ENCODE assay signal across 13 cellular contexts in the genomic region with DNA sequence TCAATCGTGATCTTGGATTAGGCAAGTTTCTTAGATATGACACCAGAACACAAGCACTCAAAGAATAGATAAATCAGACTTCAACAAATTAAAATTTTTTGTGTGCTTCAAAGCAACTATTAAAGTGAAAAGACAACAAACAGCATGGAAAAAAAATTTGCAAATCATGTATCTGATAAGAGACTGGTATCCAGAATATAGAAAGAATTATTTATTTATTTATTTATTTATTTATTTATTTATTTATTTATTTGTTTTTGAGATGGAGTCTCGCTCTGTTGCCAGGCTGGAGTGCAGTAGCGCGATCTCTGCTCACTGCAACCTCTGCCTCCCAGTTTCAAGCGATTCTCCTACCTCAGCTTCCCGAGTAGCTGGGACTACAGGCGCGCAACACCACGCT. TPM values are rescaled to one million over a fixed set of nuclear protein-coding genes. Genes with fewer than 3 reads are reported as not detected.
DNase-seq lines count a peak whose midpoint lies in the region; ATAC-seq, FAIRE-seq and TF ChIP-seq lines count a peak whose summit lies in the region.
"Not testable (repeated sequence)": the region's sequence is repeated elsewhere in the genome, so short reads cannot be mapped to it uniquely, and the experiment has no call there.
"Had no signal": no experiment of that assay in that cellular context is flagged by ENCODE, and none has a peak within 500 bp of the region (broad histone marks: within the 10 kb centered on the region; RNA-seq: fewer than 3 reads in every experiment).

No MANE protein-coding gene starts in this region.

- not testable (repeated sequence) for H4K20me1 ChIP-seq in BLaER1; BLaER1 treated with 17β-estradiol and CSF1 and Interleukin-3, amounts not matched to agents 10 nM and 100 nM; K562 (replicated peaks; ENCODE audit: control insufficient read depth, insufficient read depth, low read length)

- not testable (repeated sequence) for H2AFZ ChIP-seq in K562 (ENCODE audit: low read depth, low read length)

- H3K9ac ChIP-seq in BLaER1; K562 (ENCODE audit: insufficient read depth in 1 of 2, low read depth in 2 of 2, low read length in 2 of 2): not testable (repeated sequence)
- H3K9ac ChIP-seq in BLaER1 treated with 17β-estradiol and CSF1 and Interleukin-3, amounts not matched to agents 10 nM and 100 nM, result peak overlapping the region in 5 of 11 experiments; percentile 17 to 53 (median 39); a peak in 6 of 22 replicates

- intact Hi-C loops in K562 (cut with micrococcal nuclease), result not testable (repeated sequence)

- H3K9me3 ChIP-seq in A549; BLaER1; BLaER1 treated with 17β-estradiol and CSF1 and Interleukin-3, amounts not matched to agents 10 nM and 100 nM (replicated peaks in 1 of 11); HEK293 (ENCODE audit: control insufficient read depth, insufficient read depth, low read depth, low read length); K562 (replicated peaks; ENCODE audit: control insufficient read depth, insufficient read depth, low read depth, low read length): not testable (repeated sequence)

- not testable (repeated sequence) for H3K27ac ChIP-seq in A549; HEK293 (ENCODE audit: extremely low read depth, low read depth, low read length); K562 (ENCODE audit: extremely low read depth, low read depth, low read length)
- H3K27ac ChIP-seq in BLaER1, result peak overlapping the region; percentile 60; the same call in 1 of the 2 replicates
- peak overlapping the region in 9 of 11 experiments; percentile 40 to 86 (median 66); a peak in 18 of 22 replicates for H3K27ac ChIP-seq in BLaER1 treated with 17β-estradiol and CSF1 and Interleukin-3, amounts not matched to agents 10 nM and 100 nM

- DNase-seq in A549 (ENCODE audit: low read depth in 1 of 2, low spot score in 1 of 2); K562 (ENCODE audit: extremely low read depth in 1 of 4, low spot score in 3 of 4): not testable (repeated sequence)

- not testable (repeated sequence) for BruUV-seq in K562 (replicated peaks; lab: Mats Ljungman, UMichigan)

- TF ChIP-seq POLR2A in A549 (IDR thresholded peaks at IDR 0.05; ENCODE audit: low read length); K562 (conservative IDR thresholded peaks at IDR 0.05): not testable (repeated sequence)

- CTCF ChIA-PET in A549 (lab: Yijun Ruan, JAX); HEK293 (lab: Yijun Ruan, JAX); K562 (lab: Yijun Ruan, JAX; ENCODE audit: low intra/inter-chr PET ratio): not testable (repeated sequence)

- H3K36me3 ChIP-seq in BLaER1; BLaER1 treated with 17β-estradiol and CSF1 and Interleukin-3, amounts not matched to agents 10 nM and 100 nM; HEK293 (ENCODE audit: control insufficient read depth in 2 of 2, insufficient read depth in 1 of 2, low read length in 2 of 2); K562 (ENCODE audit: control insufficient read depth, insufficient read depth, low read length): not testable (repeated sequence)

- H3K4me3 ChIP-seq in A549; BLaER1; HEK293 (ENCODE audit: low read depth, low read length); K562: not testable (repeated sequence)
- H3K4me3 ChIP-seq in BLaER1 treated with 17β-estradiol and CSF1 and Interleukin-3, amounts not matched to agents 10 nM and 100 nM, result peak overlapping the region in 1 of 10 experiments; percentile 1; a peak in 2 of 20 replicates

- in situ Hi-C loops in K562 (cut with MboI), result not testable (repeated sequence)

- WGBS in A549 (ENCODE audit: missing lambda C conversion rate), result 79% methylated on average over 9 of the region's 9 CpGs
- WGBS in K562 (ENCODE audit: insufficient coverage, low coverage, missing lambda C conversion rate), result 60% methylated on average over 9 of the region's 9 CpGs

- not testable (repeated sequence) for H3K27me3 ChIP-seq in BLaER1; BLaER1 treated with 17β-estradiol and CSF1 and Interleukin-3, amounts not matched to agents 10 nM and 100 nM
- peaks cover 23 to 25% of the 10 kb centered on the region in 2 experiments for H3K27me3 ChIP-seq in K562 (ENCODE audit: control insufficient read depth in 2 of 2, insufficient read depth in 2 of 2, low read length in 2 of 2)

- TF ChIP-seq EP300 in A549 (IDR thresholded peaks at IDR 0.05); K562 (IDR thresholded peaks at IDR 0.05; ENCODE audit: low read length): not testable (repeated sequence)

- H3K79me2 ChIP-seq in K562 (ENCODE audit: control insufficient read depth, insufficient read depth, low read length), result not testable (repeated sequence)

- ATAC-seq in A549, K562: not testable (repeated sequence)

- not testable (repeated sequence) for H3K9me1 ChIP-seq in K562 (ENCODE audit: control insufficient read depth, insufficient read depth, low read length)

- TF ChIP-seq RAD21 in A549 (conservative IDR thresholded peaks at IDR 0.05 in 1 of 2, IDR thresholded peaks at IDR 0.05 in 1 of 2); K562 (CRISPR knock-in tag; conservative IDR thresholded peaks at IDR 0.05 in 1 of 2, IDR thresholded peaks at IDR 0.05 in 1 of 2): not testable (repeated sequence)

- FAIRE-seq in A549 (lab: Jason Lieb, UNC); K562 (lab: Jason Lieb, UNC): not testable (repeated sequence)
- FAIRE-seq in TTC549 (lab: Jason Lieb, UNC), result peak; percentile 36

- not testable (repeated sequence) for H3K4me2 ChIP-seq in A549; K562 (ENCODE audit: insufficient read depth, low read length)
- H3K4me2 ChIP-seq in BLaER1, result peak overlapping the region; percentile 48
- peak overlapping the region; percentile 22 to 68 (median 53); a peak in 17 of 22 replicates for H3K4me2 ChIP-seq in BLaER1 treated with 17β-estradiol and CSF1 and Interleukin-3, amounts not matched to agents 10 nM and 100 nM

- not testable (repeated sequence) for TF ChIP-seq CTCF in A549 (IDR thresholded peaks at IDR 0.05); HEK293 (tag by site-specific recombination; IDR thresholded peaks at IDR 0.05); K562 (IDR thresholded peaks at IDR 0.05 in 2 of 3, conservative IDR thresholded peaks at IDR 0.05 in 1 of 3; ENCODE audit: insufficient read depth in 2 of 3, low read depth in 1 of 3, low read length in 3 of 3)

- H3K4me1 ChIP-seq in A549; HEK293 (ENCODE audit: control insufficient read depth, insufficient read depth, low read length); K562 (replicated peaks in 1 of 2; ENCODE audit: control insufficient read depth in 2 of 2, insufficient read depth in 2 of 2, low read length in 2 of 2): not testable (repeated sequence)
- H3K4me1 ChIP-seq in BLaER1, result peaks cover 75% of the 10 kb centered on the region
- peaks cover 15 to 83% (median 68%) of the 10 kb centered on the region in 10 experiments; a peak in 19 of 20 replicates for H3K4me1 ChIP-seq in BLaER1 treated with 17β-estradiol and CSF1 and Interleukin-3, amounts not matched to agents 10 nM and 100 nM

- POLR2A ChIA-PET in A549 (lab: Yijun Ruan, JAX); HEK293 (lab: Yijun Ruan, JAX); K562 (lab: Yijun Ruan, JAX): not testable (repeated sequence)

RNA-seq across cellular contexts. Expression of gene PCAT6, which starts 18.5 kb away (rescaled TPM):
- 2.3 and 3.5 TPM in 2 replicates for polyA plus RNA-seq in A549 (2011; rRNA removed)
- polyA plus RNA-seq in A549 (2012; cell fraction: cytosol; rRNA removed), result 1.9 and 3.2 TPM in 2 replicates
- 3.1 TPM in 2 replicates for polyA plus RNA-seq in A549 (2012; cell fraction: nucleus; rRNA removed)
- 1.9 to 3.1 TPM (median 2.4 TPM) in 3 replicates for polyA plus RNA-seq in A549 (2017; fragmentation: RNase III; extraction: RNeasy Plus Mini Kit Qiagen cat#74134 plus additional on column Dnase treatment)
- polyA minus RNA-seq in A549 (2011; rRNA and poly(A)+ RNA removed), result 0.49 and 2.5 TPM in 2 replicates
- total RNA-seq in K562 (2011; cell fraction: chromatin; rRNA removed; ENCODE audit: low replicate concordance), result 3.1 and 5.2 TPM in 2 replicates
- 1.4 and 6.3 TPM in 2 replicates for total RNA-seq in K562 (2011; cell fraction: nucleolus; rRNA removed)
- total RNA-seq in K562 (2011; cell fraction: nucleoplasm; rRNA removed), result 4.4 and 5.0 TPM in 2 replicates
- total RNA-seq in K562 (2014; rRNA removed), result 0.45 TPM in 1 of 2 replicates, not detected in the other
- total RNA-seq in K562 (2014; rRNA removed; fragmentation: Illumina TruSeq; extraction: Trizol), result 0.25 TPM in 1 of 2 replicates, not detected in the other
- 0.36 TPM in 1 of 2 replicates, not detected in the other for total RNA-seq in K562 (2015; rRNA removed; fragmentation: Illumina TruSeq; extraction: Trizol)
- total RNA-seq in K562 (2021), result 2.4 and 2.5 TPM in 2 replicates
- 1.0 and 2.2 TPM in 2 replicates for polyA plus RNA-seq in K562 (2011; rRNA removed)
- polyA plus RNA-seq in K562 (2011; cell fraction: cytosol; rRNA removed), result 2.6 and 4.9 TPM in 2 replicates
- 9.1 and 9.4 TPM in 2 replicates for polyA plus RNA-seq in K562 (2011; cell fraction: nucleus; rRNA removed)
- 2.6 and 2.8 TPM in 2 replicates for polyA plus RNA-seq in K562 (2012)
- polyA plus RNA-seq in K562 (2014; fragmentation: Illumina TruSeq; extraction: Trizol), result 0.65 and 2.8 TPM in 2 replicates
- under 1 TPM; 0.35 to 0.42 TPM for polyA plus RNA-seq in K562 (2014; fragmentation: Nextera tagmentation; extraction: Ambion mirVana)
- 0.13 and 1.0 TPM in 2 replicates for polyA plus RNA-seq in K562 (2014; rRNA removed)
- 0.66 TPM in 1 of 2 replicates, not detected in the other for polyA minus RNA-seq in K562 (2011; rRNA and poly(A)+ RNA removed)
- not detected in 2 replicates for polyA minus RNA-seq in K562 (2011; cell fraction: cytosol; rRNA and poly(A)+ RNA removed)
- 1.9 and 3.1 TPM in 2 replicates for polyA minus RNA-seq in K562 (2011; cell fraction: nucleus; rRNA and poly(A)+ RNA removed)
- total RNA-seq: A172; Caco-2; CD4-positive, alpha-beta memory T cell; CD4-positive, CD25-positive, alpha-beta regulatory T cell; Daoy; G401 had no signal
- polyA plus RNA-seq: CD14-positive monocyte; CD4-positive, CD25-positive, alpha-beta regulatory T cell had no signal

RNA-seq across cellular contexts. Expression of gene KDM5B, which starts 21.0 kb away (rescaled TPM):
- polyA plus RNA-seq in A549 (2011; rRNA removed), result 44.3 and 45.1 TPM in 2 replicates
- 7.3 and 7.9 TPM in 2 replicates for polyA plus RNA-seq in A549 (2012; cell fraction: cytosol; rRNA removed)
- 11.2 and 18.0 TPM in 2 replicates for polyA plus RNA-seq in A549 (2012; cell fraction: nucleus; rRNA removed)
- polyA plus RNA-seq in A549 (2017; fragmentation: RNase III; extraction: RNeasy Plus Mini Kit Qiagen cat#74134 plus additional on column Dnase treatment), result 14.1 to 16.4 TPM (median 15.8 TPM) in 3 replicates
- 84.5 and 89.4 TPM in 2 replicates for polyA minus RNA-seq in A549 (2011; rRNA and poly(A)+ RNA removed)
- total RNA-seq in K562 (2011; cell fraction: chromatin; rRNA removed; ENCODE audit: low replicate concordance), result 288 and 694 TPM in 2 replicates
- total RNA-seq in K562 (2011; cell fraction: nucleolus; rRNA removed), result 161 and 184 TPM in 2 replicates
- total RNA-seq in K562 (2011; cell fraction: nucleoplasm; rRNA removed), result 310 and 396 TPM in 2 replicates
- 50.7 and 56.3 TPM in 2 replicates for total RNA-seq in K562 (2014; rRNA removed)
- 71.4 and 78.0 TPM in 2 replicates for total RNA-seq in K562 (2014; rRNA removed; fragmentation: Illumina TruSeq; extraction: Trizol)
- total RNA-seq in K562 (2015; rRNA removed; fragmentation: Illumina TruSeq; extraction: Trizol), result 54.6 and 57.1 TPM in 2 replicates
- 88.5 and 90.6 TPM in 2 replicates for total RNA-seq in K562 (2021)
- polyA plus RNA-seq in K562 (2011; rRNA removed), result 61.1 and 72.3 TPM in 2 replicates
- 38.5 and 52.9 TPM in 2 replicates for polyA plus RNA-seq in K562 (2011; cell fraction: cytosol; rRNA removed)
- polyA plus RNA-seq in K562 (2011; cell fraction: nucleus; rRNA removed), result 89.8 and 102 TPM in 2 replicates
- 35.3 and 36.5 TPM in 2 replicates for polyA plus RNA-seq in K562 (2012)
- polyA plus RNA-seq in K562 (2014; fragmentation: Illumina TruSeq; extraction: Trizol), result 44.4 and 58.5 TPM in 2 replicates
- polyA plus RNA-seq in K562 (2014; fragmentation: Nextera tagmentation; extraction: Ambion mirVana), result 10 to 100 TPM; 15.4 to 18.5 TPM
- 32.6 and 38.6 TPM in 2 replicates for polyA plus RNA-seq in K562 (2014; rRNA removed)
- 254 and 263 TPM in 2 replicates for polyA minus RNA-seq in K562 (2011; rRNA and poly(A)+ RNA removed)
- polyA minus RNA-seq in K562 (2011; cell fraction: cytosol; rRNA and poly(A)+ RNA removed), result 73.4 and 106 TPM in 2 replicates
- polyA minus RNA-seq in K562 (2011; cell fraction: nucleus; rRNA and poly(A)+ RNA removed), result 109 and 175 TPM in 2 replicates

RNA-seq across cellular contexts. Expression of gene RABIF, which starts 59.7 kb away (rescaled TPM):
- polyA plus RNA-seq in A549 (2011; rRNA removed) (22.1 and 23.8 TPM in 2 replicates), A549 (2017; fragmentation: RNase III; extraction: RNeasy Plus Mini Kit Qiagen cat#74134 plus additional on column Dnase treatment) (16.0 to 16.8 TPM (median 16.4 TPM) in 3 replicates), K562 (2011; rRNA removed) (14.9 and 17.1 TPM in 2 replicates), K562 (2014; fragmentation: Illumina TruSeq; extraction: Trizol) (17.6 and 20.1 TPM in 2 replicates), K562 (2014; fragmentation: Nextera tagmentation; extraction: Ambion mirVana) (10 to 100 TPM in 1 of 2 experiments, 1 to 10 TPM in 1; 8.7 to 10.1 TPM), K562 (2014; rRNA removed) (13.8 and 14.3 TPM in 2 replicates)
- polyA plus RNA-seq in A549 (2012; cell fraction: cytosol; rRNA removed), result 15.5 and 16.3 TPM in 2 replicates
- 5.7 and 7.0 TPM in 2 replicates for polyA plus RNA-seq in A549 (2012; cell fraction: nucleus; rRNA removed)
- 7.9 and 9.6 TPM in 2 replicates for polyA minus RNA-seq in A549 (2011; rRNA and poly(A)+ RNA removed)
- total RNA-seq in K562 (2011; cell fraction: chromatin; rRNA removed; ENCODE audit: low replicate concordance), result 8.4 and 11.4 TPM in 2 replicates
- 7.4 and 8.3 TPM in 2 replicates for total RNA-seq in K562 (2011; cell fraction: nucleolus; rRNA removed)
- total RNA-seq in K562 (2011; cell fraction: nucleoplasm; rRNA removed), result 12.5 and 28.8 TPM in 2 replicates
- total RNA-seq in K562 (2014; rRNA removed) (7.4 and 11.4 TPM in 2 replicates), K562 (2014; rRNA removed; fragmentation: Illumina TruSeq; extraction: Trizol) (8.8 and 9.8 TPM in 2 replicates), K562 (2015; rRNA removed; fragmentation: Illumina TruSeq; extraction: Trizol) (13.3 and 13.4 TPM in 2 replicates), K562 (2021) (11.0 and 12.3 TPM in 2 replicates)
- polyA plus RNA-seq in K562 (2011; cell fraction: cytosol; rRNA removed), result 11.9 and 16.6 TPM in 2 replicates
- polyA plus RNA-seq in K562 (2011; cell fraction: nucleus; rRNA removed), result 6.4 and 8.5 TPM in 2 replicates
- 14.5 and 15.4 TPM in 2 replicates for polyA plus RNA-seq in K562 (2012)
- 10.8 and 12.4 TPM in 2 replicates for polyA minus RNA-seq in K562 (2011; rRNA and poly(A)+ RNA removed)
- polyA minus RNA-seq in K562 (2011; cell fraction: cytosol; rRNA and poly(A)+ RNA removed), result 3.1 and 5.5 TPM in 2 replicates
- 3.4 and 5.8 TPM in 2 replicates for polyA minus RNA-seq in K562 (2011; cell fraction: nucleus; rRNA and poly(A)+ RNA removed)
